33 cellular contexts compared by ENCODE assay signal in genomic region chr7:982511-983181, GRCh38. TPM values are rescaled to one million over a fixed set of nuclear protein-coding genes. Genes with fewer than 3 reads are reported as not detected.
A peak's percentile ranks its signal among the peaks of the same experiment; 100 is the strongest.
DNase-seq lines count a peak whose midpoint lies in the region; ATAC-seq, FAIRE-seq and TF ChIP-seq lines count a peak whose summit lies in the region.
"Had no signal": no experiment of that assay in that cellular context is flagged by ENCODE, and none has a peak within 500 bp of the region (broad histone marks: within the 10 kb centered on the region; RNA-seq: fewer than 3 reads in every experiment).

Gene CYP2W1 (plus strand): TSS chr7:983181. CDS start chr7:983212, 31 bp downstream.

- WGBS in IMR-90 (ENCODE audit: extremely low coverage in 2 of 2, insufficient read length in 1 of 2), 2 experiments, result 63% methylated on average over 2 of the region's 21 CpGs; no CpG with 5 or more reads in 1 of the 2 experiments
- 90% methylated on average over 7 of the region's 21 CpGs; no CpG with 5 or more reads in 1 of the 2 experiments for WGBS in H1 (ENCODE audit: extremely low coverage in 1 of 2, insufficient coverage in 1 of 2, insufficient read length in 1 of 2, insufficient replicate concordance in 2 of 2, low coverage in 1 of 2, low lambda C conversion rate in 2 of 2, missing lambda C conversion rate in 1 of 2), 2 experiments
- 70% methylated on average over 7 of the region's 21 CpGs for WGBS in esophagus muscularis mucosa

- peaks cover 0 to 22% (median 0%) of the 10 kb centered on the region in 11 experiments; a peak in 4 of 22 replicates for H3K27me3 ChIP-seq in BLaER1 treated with 17β-estradiol and CSF1 and Interleukin-3, amounts not matched to agents 10 nM and 100 nM
- H3K27me3 ChIP-seq in IMR-90 (ENCODE audit: control insufficient read depth, insufficient read depth, low read length), result no peaks in the 10 kb centered on the region; the same call in 1 of the 2 replicates
- H3K27me3 ChIP-seq in H1 (replicated peaks in 1 of 4; ENCODE audit: control insufficient read depth in 3 of 4, extremely low read depth in 1 of 4, insufficient read depth in 3 of 4, low read length in 3 of 4), result no peaks in the 10 kb centered on the region
- peaks cover 0 to 58% (median 27%) of the 10 kb centered on the region in 4 donors for H3K27me3 ChIP-seq in esophagus muscularis mucosa
- peaks cover 0 to 33% (median 4%) of the 10 kb centered on the region in 45 donors for H3K27me3 ChIP-seq in dorsolateral prefrontal cortex
- H3K27me3 ChIP-seq: cardiac muscle cell, pancreas had no signal

- H2BK120ac ChIP-seq in IMR-90 (ENCODE audit: low read depth, low read length) (no peak within 1 kb of the TSS), H1 (replicated peaks; ENCODE audit: low read depth, low read length) (no peak within 1 kb of the TSS)

- peak within 1 kb of the TSS; percentile 10 to 94 (median 66); a peak in 20 of 22 replicates for H3K4me2 ChIP-seq in BLaER1 treated with 17β-estradiol and CSF1 and Interleukin-3, amounts not matched to agents 10 nM and 100 nM
- H3K4me2 ChIP-seq in IMR-90 (ENCODE audit: low read depth, low read length) (no peak within 1 kb of the TSS), H1 (ENCODE audit: insufficient read depth in 1 of 2, low read depth in 2 of 2, low read length in 2 of 2) (no peak within 1 kb of the TSS)
- H3K4me2 ChIP-seq: KMS-11 had no signal

- no peak within 1 kb of the TSS for H4K5ac ChIP-seq in IMR-90 (ENCODE audit: low read depth, low read length)
- no peak within 1 kb of the TSS for H4K5ac ChIP-seq in H1 (ENCODE audit: insufficient read length, low read depth, low read length)

- H3K36me3 Mint-ChIP-seq in mesothelial cell of epicardium, result no peaks in the 10 kb centered on the region
- peaks cover 24% of the 10 kb centered on the region for H3K36me3 Mint-ChIP-seq in Calu3 (ENCODE audit: insufficient read depth, unreplicated experiment)
- H3K36me3 Mint-ChIP-seq: activated naive CD8-positive, alpha-beta T cell treated with anti-CD3 and anti-CD28 coated beads for 36 hours; WTC11 had no signal

- TF ChIP-seq RAD21 in IMR-90 (IDR thresholded peaks at IDR 0.05; ENCODE audit: low read length), result no peak
- TF ChIP-seq RAD21 in H1 (IDR thresholded peaks at IDR 0.05 in 1 of 2, conservative IDR thresholded peaks at IDR 0.05 in 1 of 2; ENCODE audit: low read depth in 2 of 2, low read length in 2 of 2), result no peak

- H3K14ac ChIP-seq in IMR-90 (replicated peaks; ENCODE audit: low read depth, low read length) (no peak within 1 kb of the TSS), H1 (ENCODE audit: insufficient read length) (no peak within 1 kb of the TSS)

- H3K4me3 ChIP-seq in BLaER1 treated with 17β-estradiol and CSF1 and Interleukin-3, amounts not matched to agents 10 nM and 100 nM, result no peak within 1 kb of the TSS
- H3K4me3 ChIP-seq in IMR-90 (ENCODE audit: insufficient read depth, low read depth, low read length) (no peak within 1 kb of the TSS), H1 (ENCODE audit: extremely low read depth in 1 of 4, insufficient read depth in 2 of 4, low read depth in 3 of 4, low read length in 4 of 4) (no peak within 1 kb of the TSS), esophagus muscularis mucosa (no peak within 1 kb of the TSS), dorsolateral prefrontal cortex (no peak within 1 kb of the TSS)
- H3K4me3 ChIP-seq: cardiac muscle cell, coronary artery, HAP-1, heart left ventricle, pancreas had no signal

- H2BK20ac ChIP-seq in IMR-90 (ENCODE audit: low read depth, low read length), result no peak within 1 kb of the TSS
- H2BK20ac ChIP-seq in H1 (ENCODE audit: low read length), result no peak within 1 kb of the TSS

- H3K4ac ChIP-seq in IMR-90 (ENCODE audit: low read depth, low read length), result no peak within 1 kb of the TSS
- H3K4ac ChIP-seq in H1 (replicated peaks; ENCODE audit: insufficient read length, low read depth, low read length), result no peak within 1 kb of the TSS

- H3K4me1 Mint-ChIP-seq in mesothelial cell of epicardium (peaks cover 9% of the 10 kb centered on the region), Calu3 (ENCODE audit: low read depth, unreplicated experiment) (peaks cover 25% of the 10 kb centered on the region)
- H3K4me1 Mint-ChIP-seq: activated CD4-positive, alpha-beta T cell treated with anti-CD3 and anti-CD28 coated beads, Interleukin-2, amount 10 ng/mL, durations not matched to agents 24 days and 14 days; activated naive CD8-positive, alpha-beta T cell treated with anti-CD3 and anti-CD28 coated beads for 36 hours had no signal

- H4K91ac ChIP-seq in IMR-90 (ENCODE audit: insufficient read depth, low read depth, low read length) (no peak within 1 kb of the TSS), H1 (replicated peaks; ENCODE audit: insufficient read length, low read length) (peak within 1 kb of the TSS; percentile 42)

- in situ Hi-C loops in IMR-90 (cut with MboI; ENCODE audit: low sequenced_read_pairs), result no loop called here

- no peak within 1 kb of the TSS for H2BK12ac ChIP-seq in H1 (ENCODE audit: low read depth, low read length)

- peak within 1 kb of the TSS in 8 of 11 experiments; percentile 37 to 95 (median 60); a peak in 15 of 22 replicates for H3K27ac ChIP-seq in BLaER1 treated with 17β-estradiol and CSF1 and Interleukin-3, amounts not matched to agents 10 nM and 100 nM
- no peak within 1 kb of the TSS for H3K27ac ChIP-seq in IMR-90 (ENCODE audit: insufficient read depth, low read length)
- no peak within 1 kb of the TSS for H3K27ac ChIP-seq in H1 (ENCODE audit: low read depth, low read length)
- H3K27ac ChIP-seq in substantia nigra (ENCODE audit: low read depth, low read length, poor library complexity, severe bottlenecking), result no peak within 1 kb of the TSS
- H3K27ac ChIP-seq in esophagus muscularis mucosa (replicated peaks in 1 of 4), result no peak within 1 kb of the TSS
- no peak within 1 kb of the TSS for H3K27ac ChIP-seq in dorsolateral prefrontal cortex
- H3K27ac ChIP-seq: cardiac muscle cell, coronary artery, foreskin keratinocyte, heart left ventricle, HL-60, KMS-11, pancreas had no signal

- H2AK9ac ChIP-seq in IMR-90 (replicated peaks; ENCODE audit: low read depth, low read length, poor library complexity), result peak within 1 kb of the TSS; percentile 42

- H4K20me1 ChIP-seq in BLaER1 treated with 17β-estradiol and CSF1 and Interleukin-3, amounts not matched to agents 10 nM and 100 nM, result peaks cover 0 to 4% (median 0%) of the 10 kb centered on the region in 11 experiments; a peak in 1 of 22 replicates
- H4K20me1 ChIP-seq in IMR-90 (ENCODE audit: insufficient read depth, low read length), result no peaks in the 10 kb centered on the region
- H4K20me1 ChIP-seq in H1 (replicated peaks in 1 of 2; ENCODE audit: control insufficient read depth in 1 of 2, insufficient read depth in 2 of 2, low read length in 2 of 2), result no peaks in the 10 kb centered on the region

- CTCF ChIA-PET in IMR-90 (lab: Yijun Ruan, JAX) (no interaction called here), H1 (lab: Charles Lee; ENCODE audit: partially characterized antibody) (interaction anchor here (0.6 to 3.6 kb wide), 8 partner anchors 11 to 782 kb away, joined by 3 to 30 read pairs (median 4); no protein-coding TSS in a partner anchor), Calu3 (lab: Charles Lee) (interaction anchor here (1.1 kb wide), 1 partner anchor 83 kb away, joined by 3 read pairs; no protein-coding TSS in a partner anchor)

- DNase-seq in IMR-90 (no peak), H1 (ENCODE audit: low read depth in 1 of 2, low spot score in 2 of 2) (no peak), mesothelial cell of epicardium (ENCODE audit: low spot score in 2 of 2, unreplicated experiment in 2 of 2) (no peak), substantia nigra (lab: John Stamatoyannopoulos, UW) (no peak), esophagus muscularis mucosa (ENCODE audit: extremely low spot score) (no peak), Calu3 (no peak), dorsolateral prefrontal cortex (no peak)
- DNase-seq: activated CD4-positive, alpha-beta T cell treated with anti-CD3 and anti-CD28 coated beads, Interleukin-2, amount 10 ng/mL, durations not matched to agents 24 days and 14 days; activated gamma-delta T cell; activated naive CD8-positive, alpha-beta T cell treated with anti-CD3 and anti-CD28 coated beads for 36 hours; activated T-cell treated with anti-CD3 and anti-CD28 coated beads, Interleukin-2, amount 50 U/mL, for 24 hours; aorta; DMS53; effector memory CD8-positive, alpha-beta T cell; foreskin keratinocyte; heart left ventricle; kidney glomerular epithelial cell; NCI-H2081 treated with DMSO at 0.1 percent for 48 hours; nephron progenitor cell; SIG-M5; small intestine; stimulated activated naive CD4-positive, alpha-beta T cell treated with Interleukin-2 at 50 U/mL for 16 hours had no signal

- POLR2A ChIA-PET in IMR-90 (lab: Charles Lee; ENCODE audit: unreplicated experiment), result no interaction called here
- POLR2A ChIA-PET in H1 (lab: Charles Lee; ENCODE audit: partially characterized antibody), result interaction anchor here (0.7 to 1.8 kb wide), 3 partner anchors 10 to 74 kb away, joined by 3 to 6 read pairs (median 3); no protein-coding TSS in a partner anchor

- no peak for FAIRE-seq in H1 (lab: Jason Lieb, UNC)
- FAIRE-seq: pancreas, RCC 7860, small intestine had no signal

- no peaks in the 10 kb centered on the region for H3K27me3 Mint-ChIP-seq in mesothelial cell of epicardium (ENCODE audit: low read depth)
- no peaks in the 10 kb centered on the region for H3K27me3 Mint-ChIP-seq in Calu3 (ENCODE audit: unreplicated experiment)
- H3K27me3 Mint-ChIP-seq: activated CD4-positive, alpha-beta T cell treated with anti-CD3 and anti-CD28 coated beads, Interleukin-2, amount 10 ng/mL, durations not matched to agents 24 days and 14 days had no signal

- H2AFZ ChIP-seq in IMR-90 (replicated peaks; ENCODE audit: low read length, poor library complexity) (peak within 1 kb of the TSS; percentile 11), H1 (ENCODE audit: low read length) (no peak within 1 kb of the TSS)

- H3K79me1 ChIP-seq in IMR-90 (ENCODE audit: low read depth in 1 of 2, low read length in 2 of 2), result no peaks in the 10 kb centered on the region
- no peaks in the 10 kb centered on the region for H3K79me1 ChIP-seq in H1 (ENCODE audit: low read depth, low read length)

- dilution Hi-C loops in IMR-90 (cut with HindIII; ENCODE audit: low sequenced_read_pairs, unreplicated experiment), result no loop called here

- H3K79me2 ChIP-seq in H1 (ENCODE audit: control insufficient read depth in 1 of 2, insufficient read depth in 2 of 2, low read length in 2 of 2), result no peaks in the 10 kb centered on the region

- H3K9me1 ChIP-seq in IMR-90 (ENCODE audit: insufficient read depth, low read length), result no peaks in the 10 kb centered on the region

- H3K27ac Mint-ChIP-seq in mesothelial cell of epicardium (peak within 1 kb of the TSS; percentile 53), Calu3 (ENCODE audit: unreplicated experiment) (no peak within 1 kb of the TSS)
- H3K27ac Mint-ChIP-seq: activated CD4-positive, alpha-beta T cell treated with anti-CD3 and anti-CD28 coated beads, Interleukin-2, amount 10 ng/mL, durations not matched to agents 24 days and 14 days; activated naive CD8-positive, alpha-beta T cell treated with anti-CD3 and anti-CD28 coated beads for 36 hours; activated T-cell treated with anti-CD3 and anti-CD28 coated beads, Interleukin-2, amount 50 U/mL, for 24 hours; effector memory CD8-positive, alpha-beta T cell; nephron progenitor cell; WTC11 had no signal

- H3K4me3 Mint-ChIP-seq in mesothelial cell of epicardium (no peak within 1 kb of the TSS), Calu3 (ENCODE audit: low read depth, unreplicated experiment) (no peak within 1 kb of the TSS)
- H3K4me3 Mint-ChIP-seq: activated CD4-positive, alpha-beta T cell treated with anti-CD3 and anti-CD28 coated beads, Interleukin-2, amount 10 ng/mL, durations not matched to agents 24 days and 14 days; activated naive CD8-positive, alpha-beta T cell treated with anti-CD3 and anti-CD28 coated beads for 36 hours; activated T-cell treated with anti-CD3 and anti-CD28 coated beads, Interleukin-2, amount 50 U/mL, for 24 hours; effector memory CD8-positive, alpha-beta T cell; nephron progenitor cell; WTC11 had no signal

- H3K9ac ChIP-seq in BLaER1 treated with 17β-estradiol and CSF1 and Interleukin-3, amounts not matched to agents 10 nM and 100 nM, result peak within 1 kb of the TSS in 9 of 11 experiments; percentile 16 to 70 (median 48); a peak in 16 of 22 replicates
- H3K9ac ChIP-seq in IMR-90 (ENCODE audit: low read depth, low read length), result no peak within 1 kb of the TSS
- no peak within 1 kb of the TSS; a peak in 1 of 7 replicates for H3K9ac ChIP-seq in H1 (replicated peaks in 1 of 4; ENCODE audit: extremely low read depth in 1 of 4, low read depth in 3 of 4, low read length in 3 of 4)
- H3K9ac ChIP-seq: KMS-11 had no signal

- H3K23ac ChIP-seq in IMR-90 (ENCODE audit: low read depth, low read length), result no peak within 1 kb of the TSS
- H3K23ac ChIP-seq in H1 (ENCODE audit: insufficient read length), result no peak within 1 kb of the TSS

- no peak for TF ChIP-seq CTCF in IMR-90 (conservative IDR thresholded peaks at IDR 0.05; ENCODE audit: low read depth, low read length)
- TF ChIP-seq CTCF in H1 (IDR thresholded peaks at IDR 0.05; ENCODE audit: control extremely low read depth in 1 of 3, insufficient read depth in 1 of 3, low read depth in 1 of 3, low read length in 3 of 3), result no peak
- no peak for TF ChIP-seq CTCF in mesothelial cell of epicardium (IDR thresholded peaks at IDR 0.05; ENCODE audit: unreplicated experiment)
- no peak for TF ChIP-seq CTCF in esophagus muscularis mucosa (IDR thresholded peaks at IDR 0.05)
- no peak for TF ChIP-seq CTCF in Calu3 (IDR thresholded peaks at IDR 0.05; ENCODE audit: unreplicated experiment)
- TF ChIP-seq CTCF in dorsolateral prefrontal cortex (IDR thresholded peaks at IDR 0.05 in 54 of 56, conservative IDR thresholded peaks at IDR 0.05 in 2 of 56; ENCODE audit: low read depth in 1 of 56, partially characterized antibody in 56 of 56), result no peak

- intact Hi-C loops in IMR-90 (cut with micrococcal nuclease) (no loop called here), esophagus muscularis mucosa (cut with DNase I) (no loop called here), Calu3 (cut with micrococcal nuclease; ENCODE audit: unreplicated experiment) (no loop called here), dorsolateral prefrontal cortex (cut with DNase I) (loop anchor here in 1 of 2 donors (10.0 kb wide), 1 partner anchor 172 kb away; no protein-coding TSS in a partner anchor)

- H3K56ac ChIP-seq in IMR-90 (ENCODE audit: extremely low read depth, insufficient read depth, low read length), result no peak within 1 kb of the TSS
- H3K56ac ChIP-seq in H1 (replicated peaks; ENCODE audit: insufficient read length, low read depth, low read length), result no peak within 1 kb of the TSS

- H2AK5ac ChIP-seq in IMR-90 (ENCODE audit: low read depth, low read length) (no peak within 1 kb of the TSS), H1 (ENCODE audit: low read depth, low read length) (no peak within 1 kb of the TSS)

- H2BK15ac ChIP-seq in IMR-90 (ENCODE audit: low read depth, low read length) (no peak within 1 kb of the TSS), H1 (ENCODE audit: low read length) (no peak within 1 kb of the TSS)

- no peak within 1 kb of the TSS for H3K18ac ChIP-seq in IMR-90 (ENCODE audit: low read depth, low read length)
- H3K18ac ChIP-seq in H1 (ENCODE audit: extremely low read depth, low read length), result no peak within 1 kb of the TSS

- no peaks in the 10 kb centered on the region for H3K9me3 Mint-ChIP-seq in mesothelial cell of epicardium
- no peaks in the 10 kb centered on the region for H3K9me3 Mint-ChIP-seq in Calu3 (ENCODE audit: low read depth, unreplicated experiment)
- H3K9me3 Mint-ChIP-seq: activated CD4-positive, alpha-beta T cell treated with anti-CD3 and anti-CD28 coated beads, Interleukin-2, amount 10 ng/mL, durations not matched to agents 24 days and 14 days; activated naive CD8-positive, alpha-beta T cell treated with anti-CD3 and anti-CD28 coated beads for 36 hours; activated T-cell treated with anti-CD3 and anti-CD28 coated beads, Interleukin-2, amount 50 U/mL, for 24 hours; effector memory CD8-positive, alpha-beta T cell; nephron progenitor cell; WTC11 had no signal

- H3K36me3 ChIP-seq in BLaER1 treated with 17β-estradiol and CSF1 and Interleukin-3, amounts not matched to agents 10 nM and 100 nM, result no peaks in the 10 kb centered on the region
- H3K36me3 ChIP-seq in IMR-90 (ENCODE audit: control insufficient read depth, insufficient read depth, low read length) (no peaks in the 10 kb centered on the region), H1 (ENCODE audit: control insufficient read depth in 2 of 4, insufficient read depth in 4 of 4, low read length in 3 of 4) (no peaks in the 10 kb centered on the region), esophagus muscularis mucosa (no peaks in the 10 kb centered on the region)
- H3K36me3 ChIP-seq: cardiac muscle cell, HAP-1, heart left ventricle, pancreas had no signal

- no peak for ATAC-seq in IMR-90 (ENCODE audit: low read depth)
- ATAC-seq: effector memory CD8-positive, alpha-beta T cell; heart left ventricle; pancreas; WTC11 had no signal

- no peak within 1 kb of the TSS for H2BK5ac ChIP-seq in IMR-90 (ENCODE audit: low read depth, low read length, poor library complexity, severe bottlenecking)
- H2BK5ac ChIP-seq in H1 (ENCODE audit: low read depth, low read length), result no peak within 1 kb of the TSS

- peaks cover 37 to 100% (median 99%) of the 10 kb centered on the region in 10 experiments; a peak in 19 of 20 replicates for H3K4me1 ChIP-seq in BLaER1 treated with 17β-estradiol and CSF1 and Interleukin-3, amounts not matched to agents 10 nM and 100 nM
- H3K4me1 ChIP-seq in IMR-90 (ENCODE audit: control insufficient read depth, insufficient read depth, low read length), result no peaks in the 10 kb centered on the region; the same call in 1 of the 2 replicates
- H3K4me1 ChIP-seq in H1 (replicated peaks in 1 of 4; ENCODE audit: control insufficient read depth in 3 of 4, insufficient read depth in 4 of 4, low read length in 3 of 4), result peaks cover 0 to 6% (median 1%) of the 10 kb centered on the region in 4 experiments; a peak in 3 of 7 replicates
- H3K4me1 ChIP-seq in esophagus muscularis mucosa, result peaks cover 0 to 5% (median 0%) of the 10 kb centered on the region in 4 donors
- H3K4me1 ChIP-seq: foreskin keratinocyte had no signal

- no peaks in the 10 kb centered on the region for H3K9me3 ChIP-seq in BLaER1 treated with 17β-estradiol and CSF1 and Interleukin-3, amounts not matched to agents 10 nM and 100 nM (replicated peaks in 1 of 11)
- no peaks in the 10 kb centered on the region for H3K9me3 ChIP-seq in IMR-90 (ENCODE audit: control insufficient read depth, insufficient read depth, low read length)
- H3K9me3 ChIP-seq in H1 (ENCODE audit: insufficient read depth in 2 of 2, low read depth in 1 of 2, low read length in 1 of 2), result no peaks in the 10 kb centered on the region
- no peaks in the 10 kb centered on the region for H3K9me3 ChIP-seq in esophagus muscularis mucosa
- H3K9me3 ChIP-seq: HAP-1, heart left ventricle, pancreas had no signal

- BruUV-seq in IMR-90 (replicated peaks; lab: Mats Ljungman, UMichigan) (no TSS peak), Calu3 (replicated peaks; lab: Mats Ljungman, UMichigan) (no TSS peak)

- TF ChIP-seq EP300 in H1 (IDR thresholded peaks at IDR 0.05; ENCODE audit: borderline replicate concordance in 1 of 2, low read depth in 2 of 2, low read length in 2 of 2) (no peak), esophagus muscularis mucosa (IDR thresholded peaks at IDR 0.05) (no peak)

- no peaks in the 10 kb centered on the region for H3K23me2 ChIP-seq in H1 (ENCODE audit: low read depth, low read length)

- TF ChIP-seq POLR2A in IMR-90 (IDR thresholded peaks at IDR 0.05; ENCODE audit: low read depth, low read length) (no peak), H1 (IDR thresholded peaks at IDR 0.05; ENCODE audit: control extremely low read depth in 1 of 2, low read depth in 2 of 2, low read length in 2 of 2) (no peak), esophagus muscularis mucosa (IDR thresholded peaks at IDR 0.05; ENCODE audit: low read depth) (no peak)

- no peak within 1 kb of the TSS for H4K8ac ChIP-seq in IMR-90 (ENCODE audit: low read depth in 2 of 2, low read length in 2 of 2)
- H4K8ac ChIP-seq in H1 (ENCODE audit: extremely low read depth, insufficient read depth, low read length), result peak within 1 kb of the TSS; percentile 93

RNA-seq across cellular contexts. Expression of gene CYP2W1, which starts in this region (rescaled TPM):
- total RNA-seq in IMR-90 (2012; rRNA removed), result not detected in 2 replicates
- not detected in 2 replicates for polyA plus RNA-seq in IMR-90 (2012; rRNA removed)
- polyA plus RNA-seq in IMR-90 (2012; cell fraction: cytosol; rRNA removed), result 0.03 TPM in 2 replicates
- 0.13 and 0.48 TPM in 2 replicates for polyA plus RNA-seq in IMR-90 (2012; cell fraction: nucleus; rRNA removed; ENCODE audit: low replicate concordance)
- total RNA-seq in H1 (2021; fragmentation: NEBNext Ultra II Directional; extraction: Animal tissue kit (Norgen Biotek cat#: 25700)), result not detected in 2 replicates
- polyA plus RNA-seq in H1 (2011; rRNA removed), result 0.05 TPM in 1 of 2 replicates, not detected in the other
- 0.04 TPM for polyA plus RNA-seq in H1 (2011; cell fraction: cytosol; rRNA removed)
- polyA plus RNA-seq in H1 (2011; cell fraction: nucleus; rRNA removed), result 0.16 TPM
- 0.08 to 0.14 TPM (median 0.13 TPM) in 3 of 4 replicates, not detected in the other for polyA plus RNA-seq in H1 (2012, experiment 1 of 2)
- not detected for polyA plus RNA-seq in H1 (2012, experiment 2 of 2)
- polyA plus RNA-seq in H1 (2013, experiment 1 of 2), result not detected
- 0.04 TPM for polyA plus RNA-seq in H1 (2013, experiment 2 of 2)
- polyA minus RNA-seq in H1 (2011; rRNA and poly(A)+ RNA removed), result not detected in 2 replicates
- not detected for polyA minus RNA-seq in H1 (2011; cell fraction: cytosol; rRNA and poly(A)+ RNA removed)
- polyA minus RNA-seq in H1 (2011; cell fraction: nucleus; rRNA and poly(A)+ RNA removed), result not detected
- total RNA-seq in mesothelial cell of epicardium, result 5.6 to 6.2 TPM (median 5.8 TPM) in 3 replicates
- total RNA-seq in esophagus muscularis mucosa, result under 1 TPM in 2 of 4 donors, not detected in 2; 0.23 to 0.66 TPM
- total RNA-seq in Calu3 (2022), result 0.71 and 1.3 TPM in 2 replicates
- under 1 TPM in 4 of 120 experiments, not detected in 116; 0.24 to 0.52 (median 0.33) TPM for total RNA-seq in dorsolateral prefrontal cortex
- total RNA-seq: activated CD4-positive, alpha-beta T cell treated with anti-CD3 and anti-CD28 coated beads, Interleukin-2, amount 10 ng/mL, durations not matched to agents 24 days and 14 days; activated naive CD8-positive, alpha-beta T cell treated with anti-CD3 and anti-CD28 coated beads for 36 hours; aorta; foreskin keratinocyte; heart left ventricle; lung microvascular endothelial cell; renal cortical epithelial cell; WTC11 had no signal
- polyA plus RNA-seq: aorta, foreskin keratinocyte, heart left ventricle had no signal

Comparison
In these comparisons a context has a peak if more than half of its experiments do, and no peak if none do; other contexts are left out.
1. H3K27ac ChIP-seq: peak in BLaER1 treated with 17β-estradiol and CSF1 and Interleukin-3, amounts not matched to agents 10 nM and 100 nM (8 of 11); none in IMR-90 (single experiment), H1 (single experiment), substantia nigra (single experiment), esophagus muscularis mucosa (0 of 4) and dorsolateral prefrontal cortex (0 of 59).
2. H3K4me2 ChIP-seq: peak in BLaER1 treated with 17β-estradiol and CSF1 and Interleukin-3, amounts not matched to agents 10 nM and 100 nM (11 of 11); none in IMR-90 (single experiment) and H1 (0 of 2).
3. H3K9ac ChIP-seq: peak in BLaER1 treated with 17β-estradiol and CSF1 and Interleukin-3, amounts not matched to agents 10 nM and 100 nM (9 of 11); none in IMR-90 (single experiment) and H1 (0 of 4).